Comparison of ENCODE assay signal across 20 cellular contexts in genomic region chr7:134616611-134617010, GRCh38. TPM values are rescaled to one million over a fixed set of nuclear protein-coding genes. Genes with fewer than 3 reads are reported as not detected.
DNase-seq lines count a peak whose midpoint lies in the region; ATAC-seq, FAIRE-seq and TF ChIP-seq lines count a peak whose summit lies in the region.
"Had no signal": no experiment of that assay in that cellular context is flagged by ENCODE, and none has a peak within 500 bp of the region (broad histone marks: within the 10 kb centered on the region; RNA-seq: fewer than 3 reads in every experiment).

No MANE protein-coding gene starts in this region.

- no peaks in the 10 kb centered on the region for H4K20me1 ChIP-seq in HepG2 (ENCODE audit: insufficient read depth, low read length)
- no peaks in the 10 kb centered on the region for H4K20me1 ChIP-seq in IMR-90 (ENCODE audit: insufficient read depth, low read length)

- H2BK5ac ChIP-seq in IMR-90 (ENCODE audit: low read depth, low read length, poor library complexity, severe bottlenecking) (no peak overlapping the region), mesenchymal stem cell (ENCODE audit: low read depth, low read length, poor library complexity, severe bottlenecking) (no peak overlapping the region)

- H2AFZ ChIP-seq in HepG2 (ENCODE audit: low read length) (no peak overlapping the region), IMR-90 (replicated peaks; ENCODE audit: low read length, poor library complexity) (no peak overlapping the region), mesenchymal stem cell (ENCODE audit: low read depth, low read length) (no peak overlapping the region)
- H2AFZ ChIP-seq: GM23248 had no signal

- BruUV-seq in HepG2 (replicated peaks; lab: Mats Ljungman, UMichigan), result no TSS peak
- no TSS peak for BruUV-seq in IMR-90 (replicated peaks; lab: Mats Ljungman, UMichigan)

- H4K91ac ChIP-seq in IMR-90 (ENCODE audit: insufficient read depth, low read depth, low read length) (no peak overlapping the region), mesenchymal stem cell (ENCODE audit: low read length) (peak overlapping the region; percentile 21)

- H4K5ac ChIP-seq in IMR-90 (ENCODE audit: low read depth, low read length), result no peak overlapping the region

- H3K27ac ChIP-seq in HepG2 (ENCODE audit: extremely low read length, insufficient read depth, low read length), result no peak overlapping the region
- no peak overlapping the region for H3K27ac ChIP-seq in right lobe of liver
- no peak overlapping the region for H3K27ac ChIP-seq in IMR-90 (ENCODE audit: insufficient read depth, low read length)
- H3K27ac ChIP-seq in mesenchymal stem cell (ENCODE audit: low read length, poor library complexity, severe bottlenecking), result no peak overlapping the region
- H3K27ac ChIP-seq: GM23248 had no signal

- H3K79me2 ChIP-seq in HepG2 (ENCODE audit: insufficient read depth, low read length), result no peaks in the 10 kb centered on the region

- no peak overlapping the region for H3K4me2 ChIP-seq in HepG2 (ENCODE audit: low read depth, low read length)
- H3K4me2 ChIP-seq in IMR-90 (ENCODE audit: low read depth, low read length), result no peak overlapping the region
- no peak overlapping the region for H3K4me2 ChIP-seq in mesenchymal stem cell (ENCODE audit: low read length, poor library complexity, severe bottlenecking)

- no peaks in the 10 kb centered on the region for H3K4me1 ChIP-seq in HepG2 (ENCODE audit: insufficient read depth, low read length)
- H3K4me1 ChIP-seq in right lobe of liver, result no peaks in the 10 kb centered on the region
- H3K4me1 ChIP-seq in IMR-90 (ENCODE audit: control insufficient read depth, insufficient read depth, low read length), result peaks cover 11% of the 10 kb centered on the region
- no peaks in the 10 kb centered on the region for H3K4me1 ChIP-seq in mesenchymal stem cell (ENCODE audit: control insufficient read depth, insufficient read depth, low read depth, low read length)

- H3K4ac ChIP-seq in IMR-90 (ENCODE audit: low read depth, low read length), result no peak overlapping the region
- H3K4ac ChIP-seq in mesenchymal stem cell (ENCODE audit: low read depth in 1 of 2, low read length in 2 of 2), result no peak overlapping the region

- TF ChIP-seq CTCF in HepG2 (CRISPR knock-in tag; IDR thresholded peaks at IDR 0.05) (no peak), right lobe of liver (IDR thresholded peaks at IDR 0.05) (no peak), IMR-90 (conservative IDR thresholded peaks at IDR 0.05; ENCODE audit: low read depth, low read length) (no peak)

- H3K9me1 ChIP-seq in IMR-90 (ENCODE audit: insufficient read depth, low read length), result peaks cover 7% of the 10 kb centered on the region

- in situ Hi-C loops in HepG2 (cut with HindIII; ENCODE audit: extremely low pct_ligation_motif_present, low pct_unique_long_range_greater_than_20kb) (no loop called here), IMR-90 (cut with MboI; ENCODE audit: low sequenced_read_pairs) (no loop called here)

- intact Hi-C loops in HepG2 (cut with micrococcal nuclease; ENCODE audit: unreplicated experiment), result no loop called here
- intact Hi-C loops in right lobe of liver (cut with DNase I), result loop anchor here in 1 of 2 donors (10.0 kb wide), 1 partner anchor 182 kb away; no protein-coding TSS in a partner anchor
- intact Hi-C loops in IMR-90 (cut with micrococcal nuclease), result no loop called here

- TF ChIP-seq POLR2A in HepG2 (IDR thresholded peaks at IDR 0.05; ENCODE audit: insufficient read depth in 1 of 2, low read depth in 2 of 2, low read length in 2 of 2), result no peak
- no peak for TF ChIP-seq POLR2A in right lobe of liver (IDR thresholded peaks at IDR 0.05)
- TF ChIP-seq POLR2A in IMR-90 (IDR thresholded peaks at IDR 0.05; ENCODE audit: low read depth, low read length), result no peak

- no peak overlapping the region for H3K56ac ChIP-seq in IMR-90 (ENCODE audit: extremely low read depth, insufficient read depth, low read length)

- TF ChIP-seq EP300 in HepG2 (IDR thresholded peaks at IDR 0.05; ENCODE audit: low read depth in 2 of 2, low read length in 2 of 2) (no peak), HepG2 (CRISPR knock-in tag; IDR thresholded peaks at IDR 0.05; ENCODE audit: borderline replicate concordance) (no peak)

- no peak overlapping the region for H2BK20ac ChIP-seq in IMR-90 (ENCODE audit: low read depth, low read length)

- H3K79me1 ChIP-seq in IMR-90 (ENCODE audit: low read depth in 1 of 2, low read length in 2 of 2), result no peaks in the 10 kb centered on the region
- no peaks in the 10 kb centered on the region for H3K79me1 ChIP-seq in mesenchymal stem cell (replicated peaks; ENCODE audit: low read length, poor library complexity, severe bottlenecking)

- FAIRE-seq in HepG2 (lab: Jason Lieb, UNC), result no peak
- FAIRE-seq: GM12892, H1 had no signal

- H3K18ac ChIP-seq in IMR-90 (ENCODE audit: low read depth, low read length) (no peak overlapping the region), mesenchymal stem cell (ENCODE audit: low read depth in 1 of 2, low read length in 2 of 2) (no peak overlapping the region)

- H2AK5ac ChIP-seq in IMR-90 (ENCODE audit: low read depth, low read length) (0 out of 2 replicates have a peak overlapping the region, but pooled peaks have one; percentile 8), mesenchymal stem cell (ENCODE audit: low read length, severe bottlenecking) (no peak overlapping the region)

- H3K9me3 ChIP-seq in HepG2 (ENCODE audit: low read length) (no peaks in the 10 kb centered on the region), right lobe of liver (no peaks in the 10 kb centered on the region), IMR-90 (ENCODE audit: control insufficient read depth, insufficient read depth, low read length) (no peaks in the 10 kb centered on the region), mesenchymal stem cell (ENCODE audit: control insufficient read depth, low read length) (no peaks in the 10 kb centered on the region)

- H2BK15ac ChIP-seq in IMR-90 (ENCODE audit: low read depth, low read length) (peak overlapping the region; percentile 37; the same call in 1 of the 3 replicates), mesenchymal stem cell (ENCODE audit: low read depth, poor library complexity, severe bottlenecking) (no peak overlapping the region)

- H4K8ac ChIP-seq in IMR-90 (ENCODE audit: low read depth in 2 of 2, low read length in 2 of 2) (no peak overlapping the region), mesenchymal stem cell (ENCODE audit: low read length) (no peak overlapping the region)

- H3K23ac ChIP-seq in IMR-90 (ENCODE audit: low read depth, low read length) (no peak overlapping the region), mesenchymal stem cell (ENCODE audit: low read length in 2 of 2) (no peak overlapping the region)

- no peaks in the 10 kb centered on the region for H3K36me3 ChIP-seq in HepG2 (replicated peaks in 1 of 2; ENCODE audit: control insufficient read depth in 1 of 2, insufficient read depth in 2 of 2, low read length in 2 of 2)
- H3K36me3 ChIP-seq in right lobe of liver, result no peaks in the 10 kb centered on the region
- H3K36me3 ChIP-seq in IMR-90 (ENCODE audit: control insufficient read depth, insufficient read depth, low read length), result no peaks in the 10 kb centered on the region
- no peaks in the 10 kb centered on the region for H3K36me3 ChIP-seq in mesenchymal stem cell (ENCODE audit: control insufficient read depth in 1 of 2, insufficient read depth in 2 of 2, low read depth in 1 of 2, low read length in 2 of 2)

- H3K14ac ChIP-seq in IMR-90 (replicated peaks; ENCODE audit: low read depth, low read length), result no peak overlapping the region; the same call in 1 of the 2 replicates
- H3K14ac ChIP-seq in mesenchymal stem cell (ENCODE audit: low read length in 2 of 2), result no peak overlapping the region

- ATAC-seq in HepG2 (no peak), right lobe of liver (no peak), IMR-90 (ENCODE audit: low read depth) (no peak), GM19328 (IDR thresholded peaks at IDR 0.05; ENCODE audit: unreplicated experiment) (no peak)

- POLR2A ChIA-PET in HepG2 (lab: Yijun Ruan, JAX) (no interaction called here), IMR-90 (lab: Charles Lee; ENCODE audit: unreplicated experiment) (no interaction called here)

- H2BK120ac ChIP-seq in IMR-90 (ENCODE audit: low read depth, low read length) (no peak overlapping the region), mesenchymal stem cell (ENCODE audit: low read depth, low read length) (no peak overlapping the region)

- WGBS in HepG2 (ENCODE audit: low lambda C conversion rate), result 2% methylated on average over 2 of the region's 2 CpGs
- 61% methylated on average over 2 of the region's 2 CpGs for WGBS in right lobe of liver (ENCODE audit: insufficient coverage, low coverage, low lambda C conversion rate, missing lambda C conversion rate)
- WGBS in IMR-90 (ENCODE audit: extremely low coverage in 2 of 2, insufficient read length in 1 of 2), 2 experiments, result 62 to 100% methylated on average over 1 to 2 of the region's 2 CpGs
- 36% methylated on average over 2 of the region's 2 CpGs for WGBS in mesenchymal stem cell

- H2BK12ac ChIP-seq in mesenchymal stem cell (ENCODE audit: low read length in 2 of 2), result no peak overlapping the region

- H2AK9ac ChIP-seq in IMR-90 (replicated peaks; ENCODE audit: low read depth, low read length, poor library complexity), result no peak overlapping the region

- TF ChIP-seq RAD21 in HepG2 (CRISPR knock-in tag; IDR thresholded peaks at IDR 0.05) (no peak), IMR-90 (IDR thresholded peaks at IDR 0.05; ENCODE audit: low read length) (no peak)

- CTCF ChIA-PET in HepG2 (lab: Yijun Ruan, JAX; ENCODE audit: low intra/inter-chr PET ratio, low total read pairs), result no interaction called here
- CTCF ChIA-PET in IMR-90 (lab: Yijun Ruan, JAX), result no interaction called here

- H3K9ac ChIP-seq in HepG2 (ENCODE audit: insufficient read depth, low read depth, low read length) (no peak overlapping the region), IMR-90 (ENCODE audit: low read depth, low read length) (no peak overlapping the region), mesenchymal stem cell (ENCODE audit: low read length) (no peak overlapping the region)
- H3K9ac ChIP-seq: GM23248 had no signal

- H3K4me3 ChIP-seq in HepG2 (replicated peaks in 1 of 3; ENCODE audit: insufficient read depth in 1 of 3, low read depth in 2 of 3, low read length in 3 of 3) (no peak overlapping the region), right lobe of liver (no peak overlapping the region), IMR-90 (ENCODE audit: insufficient read depth, low read depth, low read length) (no peak overlapping the region), mesenchymal stem cell (ENCODE audit: insufficient read depth in 1 of 2, low read depth in 1 of 2, low read length in 2 of 2) (no peak overlapping the region)
- H3K4me3 ChIP-seq: GM23248 had no signal

- H3K27me3 ChIP-seq in HepG2 (ENCODE audit: control insufficient read depth in 1 of 2, insufficient read depth in 2 of 2, low read length in 2 of 2), result peaks cover 0 to 5% of the 10 kb centered on the region in 2 experiments; a peak in 1 of 5 replicates
- peaks cover 0 to 3% of the 10 kb centered on the region in 2 donors for H3K27me3 ChIP-seq in right lobe of liver
- no peaks in the 10 kb centered on the region for H3K27me3 ChIP-seq in IMR-90 (ENCODE audit: control insufficient read depth, insufficient read depth, low read length)
- H3K27me3 ChIP-seq in mesenchymal stem cell (ENCODE audit: control insufficient read depth in 1 of 2, insufficient read depth in 1 of 2, low read length in 2 of 2), result no peaks in the 10 kb centered on the region

- DNase-seq in HepG2 (ENCODE audit: low spot score) (no peak), right lobe of liver (no peak), IMR-90 (no peak), mesenchymal stem cell (no peak), NCI-H510A (lab: John Stamatoyannopoulos, UW) (no peak), Kasumi-1 (lab: John Stamatoyannopoulos, UW) (no peak)
- DNase-seq: 8988T; C1 segment of cervical spinal cord; Calu3; CD4-positive, alpha-beta memory T cell; COR-L47; DMS53; DMS79 treated with DMSO at 0.1 percent for 48 hours; GF-D8; GM23248; H7; HCEC 1CT had no signal

- dilution Hi-C loops in IMR-90 (cut with HindIII; ENCODE audit: low sequenced_read_pairs, unreplicated experiment), result no loop called here

RNA-seq across cellular contexts. Expression of gene BPGM, which starts 30.0 kb away (rescaled TPM):
- total RNA-seq in HepG2 (2016; rRNA removed; fragmentation: Illumina TruSeq; extraction: Trizol) (7.5 and 10.7 TPM in 2 replicates), right lobe of liver (10 to 100 TPM in 1 of 6 experiments, 1 to 10 TPM in 5; 5.9 to 10.9 (median 7.3) TPM), IMR-90 (2012; rRNA removed) (18.8 and 32.8 TPM in 2 replicates)
- 2.2 and 3.2 TPM in 2 replicates for total RNA-seq in HepG2 (2016; cell fraction: cytosol; rRNA removed; fragmentation: Illumina TruSeq; extraction: Trizol; ENCODE audit: low read depth)
- total RNA-seq in HepG2 (2016; cell fraction: insoluble cytoplasmic fraction; rRNA removed; fragmentation: Illumina TruSeq; extraction: Trizol), result 7.6 and 10.7 TPM in 2 replicates
- total RNA-seq in HepG2 (2016; cell fraction: membrane; rRNA removed; fragmentation: Illumina TruSeq; extraction: Trizol), result 7.3 and 7.9 TPM in 2 replicates
- total RNA-seq in HepG2 (2016; cell fraction: nucleus; rRNA removed; fragmentation: Illumina TruSeq; extraction: Trizol), result 3.5 and 4.5 TPM in 2 replicates
- polyA plus RNA-seq in HepG2 (2011; rRNA removed) (3.1 and 4.0 TPM in 2 replicates), IMR-90 (2012; rRNA removed) (16.8 and 20.0 TPM in 2 replicates)
- 2.3 and 4.0 TPM in 2 replicates for polyA plus RNA-seq in HepG2 (2011; cell fraction: cytosol; rRNA removed)
- polyA plus RNA-seq in HepG2 (2011; cell fraction: nucleus; rRNA removed), result 1.1 and 2.2 TPM in 2 replicates
- 3.4 and 4.2 TPM in 2 replicates for polyA plus RNA-seq in HepG2 (2012)
- 1.8 and 2.7 TPM in 2 replicates for polyA plus RNA-seq in HepG2 (2016; cell fraction: cytosol; fragmentation: Illumina TruSeq; extraction: Trizol; ENCODE audit: low read depth)
- polyA plus RNA-seq in HepG2 (2016; cell fraction: insoluble cytoplasmic fraction; fragmentation: Illumina TruSeq; extraction: Trizol; ENCODE audit: low read depth), result 10.6 and 11.1 TPM in 2 replicates
- polyA plus RNA-seq in HepG2 (2016; cell fraction: membrane; fragmentation: Illumina TruSeq; extraction: Trizol; ENCODE audit: low read depth), result 7.4 and 7.5 TPM in 2 replicates
- 3.8 and 4.5 TPM in 2 replicates for polyA plus RNA-seq in HepG2 (2016; cell fraction: nucleus; fragmentation: Illumina TruSeq; extraction: Trizol; ENCODE audit: insufficient read depth, low read depth)
- polyA minus RNA-seq in HepG2 (2011; rRNA and poly(A)+ RNA removed; ENCODE audit: low replicate concordance), result 1.1 and 4.0 TPM in 2 replicates
- 0.88 and 2.1 TPM in 2 replicates for polyA minus RNA-seq in HepG2 (2011; cell fraction: cytosol; rRNA and poly(A)+ RNA removed)
- 2.8 and 5.0 TPM in 2 replicates for polyA minus RNA-seq in HepG2 (2011; cell fraction: nucleus; rRNA and poly(A)+ RNA removed)
- polyA plus RNA-seq in IMR-90 (2012; cell fraction: cytosol; rRNA removed), result 5.1 and 9.8 TPM in 2 replicates
- 1.6 and 14.7 TPM in 2 replicates for polyA plus RNA-seq in IMR-90 (2012; cell fraction: nucleus; rRNA removed; ENCODE audit: low replicate concordance)
- polyA plus RNA-seq in mesenchymal stem cell (2013, experiment 1 of 2), result 21.1 TPM
- polyA plus RNA-seq in mesenchymal stem cell (2013, experiment 2 of 2), result 20.7 TPM
